Comparison of ENCODE assay signal across 13 cellular contexts in the genomic region with DNA sequence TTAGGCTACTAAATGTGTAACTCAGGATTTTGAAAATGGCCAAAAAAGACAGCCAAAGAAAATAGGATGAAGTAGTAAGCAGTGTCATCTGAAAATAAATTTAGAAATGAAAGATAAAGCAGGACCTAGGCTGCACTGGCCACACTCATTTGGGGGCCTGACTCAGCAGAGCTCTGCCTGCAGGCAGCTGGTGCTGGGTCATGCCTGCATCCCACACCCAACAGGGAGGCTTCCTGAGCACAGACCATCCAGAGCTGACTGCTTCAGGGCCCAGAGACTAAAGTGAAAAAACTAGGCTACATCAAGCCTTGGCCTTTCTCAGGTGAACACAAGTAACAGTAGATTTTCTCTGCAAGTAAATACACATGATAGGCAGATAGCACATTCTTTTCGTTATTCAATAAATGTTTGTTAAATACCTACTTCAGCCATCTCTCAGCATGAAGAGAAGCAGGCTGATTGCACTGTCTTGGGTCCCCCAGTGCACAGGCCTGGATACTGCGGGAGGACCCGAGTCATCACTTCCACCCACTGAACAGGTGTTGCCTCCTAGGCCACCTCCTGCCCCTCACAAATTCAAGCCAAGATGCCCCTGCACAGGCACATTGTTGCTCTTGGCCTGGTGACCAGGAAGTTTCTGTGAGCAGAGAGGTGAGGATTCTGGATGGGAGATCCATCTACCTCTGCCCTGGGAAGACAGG.
"Had no signal": no experiment of that assay in that cellular context is flagged by ENCODE, and none has a peak within 500 bp of the region (broad histone marks: within the 10 kb centered on the region; RNA-seq: fewer than 3 reads in every experiment).

No MANE protein-coding gene starts in this region.

- H3K36me3 ChIP-seq: esophagus squamous epithelium, heart right ventricle, pancreas, WERI-Rb-1 had no signal

- H3K4me1 ChIP-seq: esophagus squamous epithelium, heart right ventricle, pancreas had no signal

- H3K27ac ChIP-seq: dorsolateral prefrontal cortex, esophagus squamous epithelium, heart right ventricle, pancreas, WERI-Rb-1 had no signal

- ATAC-seq: heart right ventricle, pancreas had no signal

- DNase-seq: activated CD4-positive, alpha-beta T cell treated with anti-CD3 and anti-CD28 coated beads, Interleukin-2, amount 10 ng/mL, durations not matched to agents 24 days and 14 days; activated naive CD4-positive, alpha-beta T cell treated with anti-CD3 and anti-CD28 coated beads, Interleukin-2, amount 50 U/mL, for 16 hours; esophagus squamous epithelium; heart right ventricle; kidney glomerular epithelial cell; pancreas; retina; stimulated activated CD4-positive, alpha-beta T cell treated with anti-CD3 and anti-CD28 coated beads, Interleukin-1b, Interleukin-23, amount 100 ng/mL, for 48 hours; stimulated activated naive CD4-positive, alpha-beta T cell; T-helper 1 cell; WERI-Rb-1 had no signal

- H3K27me3 ChIP-seq: dorsolateral prefrontal cortex, esophagus squamous epithelium, heart right ventricle, pancreas had no signal

- H3K4me3 ChIP-seq: dorsolateral prefrontal cortex, esophagus squamous epithelium, heart right ventricle, pancreas, smooth muscle cell had no signal

- H3K9me3 ChIP-seq: esophagus squamous epithelium, heart right ventricle, pancreas had no signal

- H3K4me2 ChIP-seq: smooth muscle cell had no signal
